8 cellular contexts compared by ENCODE assay signal in the genomic region with DNA sequence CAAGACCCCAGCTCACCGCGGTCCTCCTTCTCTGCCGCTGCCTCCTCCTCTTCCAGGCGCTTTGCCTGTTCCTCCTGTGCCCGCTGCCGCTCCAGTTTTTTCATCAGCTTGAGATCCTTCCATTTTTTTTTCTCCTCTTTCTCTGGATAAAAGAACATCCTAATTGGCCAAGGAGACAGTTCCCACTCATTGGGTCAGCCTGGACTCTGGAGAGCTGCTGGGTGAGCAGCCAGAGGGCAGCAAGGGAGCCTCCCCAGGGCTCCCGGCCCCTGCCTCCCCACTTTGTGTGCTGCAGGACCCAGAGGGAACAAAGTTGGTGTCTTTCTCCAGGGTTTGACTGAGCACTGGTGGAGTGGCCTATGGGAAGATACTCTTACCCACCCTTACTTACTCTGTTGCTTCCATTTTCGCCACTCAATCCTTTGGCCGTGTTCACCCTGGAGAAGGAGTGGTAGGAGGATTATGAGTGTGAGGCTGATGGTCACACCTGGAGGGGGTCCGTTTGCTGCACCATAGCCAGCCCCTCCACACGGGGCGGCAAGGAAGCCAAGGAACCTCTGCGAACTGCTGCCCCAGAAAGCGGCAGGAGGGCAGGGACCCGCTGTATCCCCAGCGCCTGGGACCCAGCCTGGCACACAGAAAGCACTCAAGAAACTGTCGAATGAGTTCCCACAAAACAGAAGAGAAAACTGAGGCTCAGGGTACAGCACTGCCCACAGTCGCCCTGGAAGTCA. TPM values are rescaled to one million over a fixed set of nuclear protein-coding genes. Genes with fewer than 3 reads are reported as not detected.
DNase-seq lines count a peak whose midpoint lies in the region; ATAC-seq and TF ChIP-seq lines count a peak whose summit lies in the region.

No MANE protein-coding gene starts in this region.

- TF ChIP-seq POLR2A in gastrocnemius medialis (IDR thresholded peaks at IDR 0.05) = no peak

- H3K27ac Mint-ChIP-seq in activated naive CD4-positive, alpha-beta T cell treated with anti-CD3 and anti-CD28 coated beads, Interleukin-2, amount 10 ng/mL, durations not matched to agents 7 days and 5 days = peak overlapping the region; percentile 90

- H3K4me3 ChIP-seq in RWPE2 (ENCODE audit: severe bottlenecking) = peak overlapping the region; percentile 53
- H3K4me3 ChIP-seq in fibroblast of pulmonary artery (replicated peaks; ENCODE audit: low read depth, low read length) = peak overlapping the region; percentile 64
- H3K4me3 ChIP-seq in gastrocnemius medialis = peak overlapping the region; percentile 73 to 97 (median 85)

- no peaks in the 10 kb centered on the region for H3K9me3 Mint-ChIP-seq in activated naive CD4-positive, alpha-beta T cell treated with anti-CD3 and anti-CD28 coated beads, Interleukin-2, amount 10 ng/mL, durations not matched to agents 7 days and 5 days

- no peaks in the 10 kb centered on the region for H3K27me3 Mint-ChIP-seq in activated naive CD4-positive, alpha-beta T cell treated with anti-CD3 and anti-CD28 coated beads, Interleukin-2, amount 10 ng/mL, durations not matched to agents 7 days and 5 days

- in situ Hi-C loops in gastrocnemius medialis (cut with MboI; ENCODE audit: low sequenced_read_pairs in 4 of 4) = no loop called here

- no peak for DNase-seq in activated naive CD4-positive, alpha-beta T cell treated with anti-CD3 and anti-CD28 coated beads, Interleukin-2, amount 10 ng/mL, durations not matched to agents 7 days and 5 days
- no peak for DNase-seq in activated naive CD4-positive, alpha-beta T cell treated with anti-CD3 and anti-CD28 coated beads, Interleukin-2, amount 50 U/mL, for 16 hours
- DNase-seq in RWPE2 (ENCODE audit: low spot score) = no peak
- no peak for DNase-seq in fibroblast of pulmonary artery (ENCODE audit: low read depth)
- no peak for DNase-seq in gastrocnemius medialis
- no peak for DNase-seq in hepatic stellate cell (ENCODE audit: low spot score)
- DNase-seq in activated gamma-delta T cell treated with Interleukin-2 at 50 U/mL for 16 hours = no peak

- intact Hi-C loops in gastrocnemius medialis (cut with DNase I; ENCODE audit: low total_unique reads) = loop anchor here (1.0 kb wide), 1 partner anchor 11 kb away; the partner anchor contains the start of gene ENDOG

- H3K4me1 ChIP-seq in RWPE2 (ENCODE audit: insufficient read depth, poor library complexity, severe bottlenecking) (no peaks in the 10 kb centered on the region), gastrocnemius medialis (peaks cover 12 to 13% of the 10 kb centered on the region in 2 donors)

- ATAC-seq in RWPE2 (ENCODE audit: low read depth) (peak; percentile 1; the same call in 1 of the 3 replicates), gastrocnemius medialis (peak in 1 of 2 donors; percentile 13), GM21423 (IDR thresholded peaks at IDR 0.05; ENCODE audit: unreplicated experiment) (no peak)

- H3K27me3 ChIP-seq in RWPE2 (ENCODE audit: insufficient read depth, poor library complexity, severe bottlenecking) = no peaks in the 10 kb centered on the region
- H3K27me3 ChIP-seq in gastrocnemius medialis = no peaks in the 10 kb centered on the region

- CTCF ChIA-PET in activated naive CD4-positive, alpha-beta T cell treated with anti-CD3 and anti-CD28 coated beads, Interleukin-2, amount 10 ng/mL, durations not matched to agents 7 days and 5 days (lab: Charles Lee) = interaction anchor here (1.0 to 4.7 kb wide), 3 partner anchors 10 to 95 kb away, joined by 3 to 22 read pairs (median 3); partner anchors contain the start of gene ENDOG

- peaks cover 53% of the 10 kb centered on the region for H3K36me3 ChIP-seq in RWPE2 (ENCODE audit: low read depth)
- peaks cover 0 to 37% of the 10 kb centered on the region in 2 donors for H3K36me3 ChIP-seq in gastrocnemius medialis

- H3K27ac ChIP-seq in RWPE2 (ENCODE audit: poor library complexity, severe bottlenecking) (peak overlapping the region; percentile 52), gastrocnemius medialis (peak overlapping the region; percentile 80 to 89 (median 82))

- H3K9me3 ChIP-seq in RWPE2 (ENCODE audit: severe bottlenecking) = no peaks in the 10 kb centered on the region
- H3K9me3 ChIP-seq in gastrocnemius medialis = no peaks in the 10 kb centered on the region

- H3K4me1 Mint-ChIP-seq in activated naive CD4-positive, alpha-beta T cell treated with anti-CD3 and anti-CD28 coated beads, Interleukin-2, amount 10 ng/mL, durations not matched to agents 7 days and 5 days = peaks cover 28% of the 10 kb centered on the region

- H3K36me3 Mint-ChIP-seq in activated naive CD4-positive, alpha-beta T cell treated with anti-CD3 and anti-CD28 coated beads, Interleukin-2, amount 10 ng/mL, durations not matched to agents 7 days and 5 days = peaks cover 31% of the 10 kb centered on the region

- peak overlapping the region; percentile 97 for H3K4me3 Mint-ChIP-seq in activated naive CD4-positive, alpha-beta T cell treated with anti-CD3 and anti-CD28 coated beads, Interleukin-2, amount 10 ng/mL, durations not matched to agents 7 days and 5 days

- TF ChIP-seq CTCF in RWPE2 (IDR thresholded peaks at IDR 0.05; ENCODE audit: poor library complexity, severe bottlenecking) (no peak), fibroblast of pulmonary artery (IDR thresholded peaks at IDR 0.05; ENCODE audit: low read length, missing control alignments) (no peak), gastrocnemius medialis (IDR thresholded peaks at IDR 0.05 in 4 of 5, conservative IDR thresholded peaks at IDR 0.05 in 1 of 5) (no peak)

RNA-seq across cellular contexts. Expression of gene SPOUT1, which starts 0.7 kb away (rescaled TPM):
- total RNA-seq in gastrocnemius medialis = 10 to 100 TPM; 10.7 to 29.3 (median 14.9) TPM

RNA-seq across cellular contexts. Expression of gene ENDOG, which starts 10.6 kb away (rescaled TPM):
- total RNA-seq in gastrocnemius medialis = 100 to 1,000 TPM in 3 of 4 donors, 10 to 100 TPM in 1; 58.2 to 212 (median 122) TPM

RNA-seq across cellular contexts. Expression of gene TBC1D13, which starts 41.8 kb away (rescaled TPM):
- total RNA-seq in gastrocnemius medialis = 10 to 100 TPM in 2 of 4 donors, 1 to 10 TPM in 2; 7.8 to 14.3 (median 11.3) TPM

RNA-seq across cellular contexts. Expression of gene KYAT1, which starts 52.9 kb away (rescaled TPM):
- 1 to 10 TPM; 4.7 to 7.4 (median 5.8) TPM for total RNA-seq in gastrocnemius medialis

RNA-seq across cellular contexts. Expression of gene LRRC8A, which starts 53.0 kb away (rescaled TPM):
- 10 to 100 TPM; 24.4 to 28.4 (median 27.0) TPM for total RNA-seq in gastrocnemius medialis
